In the genomic region with DNA sequence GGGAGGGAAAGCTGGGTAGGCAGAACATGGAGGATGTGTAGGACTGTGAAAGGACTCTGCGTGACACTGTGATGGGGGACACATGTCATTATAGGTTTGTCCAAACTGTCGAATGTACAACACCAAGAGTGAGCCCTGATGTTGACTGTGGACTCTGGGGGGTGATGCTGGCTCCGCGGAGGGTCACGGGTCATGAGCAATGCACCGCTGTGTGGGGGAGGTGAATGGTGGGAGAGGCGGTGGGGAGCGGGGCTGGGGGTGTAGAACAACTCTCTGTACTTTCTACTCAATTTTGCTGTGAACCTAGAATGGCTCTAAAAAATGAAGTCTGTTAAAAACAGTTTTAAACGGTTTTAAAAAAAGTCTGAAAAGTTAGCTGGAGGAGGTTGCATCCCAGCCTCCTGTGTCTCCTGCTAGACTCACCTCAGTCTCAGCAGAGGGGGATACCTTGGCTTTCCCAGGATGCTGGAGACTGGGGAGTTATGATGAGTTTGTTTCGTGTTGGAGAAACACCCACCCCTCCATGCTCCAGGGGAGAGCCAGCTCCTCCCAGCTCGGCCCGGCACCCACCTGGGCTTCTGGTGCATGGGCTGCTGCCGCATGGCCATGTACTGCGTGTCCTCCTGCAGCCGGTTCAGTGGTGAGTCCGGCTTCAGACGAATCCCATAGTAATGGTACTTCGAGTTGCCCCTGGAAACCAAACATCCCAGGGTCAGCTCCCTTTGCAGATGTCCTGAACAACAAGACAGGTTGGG, we compare ENCODE assay signal across 26 cellular contexts. TPM values are rescaled to one million over a fixed set of nuclear protein-coding genes. Genes with fewer than 3 reads are reported as not detected.
DNase-seq lines count a peak whose midpoint lies in the region; ATAC-seq and TF ChIP-seq lines count a peak whose summit lies in the region.
"Had no signal": no experiment of that assay in that cellular context is flagged by ENCODE, and none has a peak within 500 bp of the region (broad histone marks: within the 10 kb centered on the region; RNA-seq: fewer than 3 reads in every experiment).

No MANE protein-coding gene starts in this region.

- WGBS in SK-N-SH (ENCODE audit: low lambda C conversion rate), result 95% methylated on average over 15 of the region's 18 CpGs
- WGBS in aorta, 2 donors, result 73 to 78% methylated on average over 18 of the region's 18 CpGs
- 88 to 93% (median 90%) methylated on average over 16 to 18 of the region's 18 CpGs for WGBS in stomach, 5 donors

- H3K9me2 ChIP-seq in SK-N-SH, result no peaks in the 10 kb centered on the region

- DNase-seq in SK-N-SH (peak; percentile 8), left kidney (ENCODE audit: low read depth, low spot score) (peak; percentile 65), posterior vena cava (ENCODE audit: low spot score) (peak; percentile 51), aorta (peak; percentile 26 to 49), stomach (no peak), MV-4-11 (lab: John Stamatoyannopoulos, UW) (no peak)
- DNase-seq in naive thymus-derived CD8-positive, alpha-beta T cell, result no peak
- DNase-seq: Calu3; HCEC 1CT; MM.1S; NCI-H1092 treated with DMSO at 0.1 percent for 48 hours; NCI-H1436 treated with DMSO at 0.1 percent for 48 hours; NCI-H1930; NCI-H2227 treated with DMSO at 0.1 percent for 48 hours; NCI-H510A; NCI-H748 treated with DMSO at 0.1 percent for 48 hours; NK-92 treated with Interleukin-12 subunit alpha and Interleukin-12 subunit beta, amount 100 ng/mL, for 24 hours had no signal

- H3K79me2 ChIP-seq in SK-N-SH (ENCODE audit: insufficient read depth), result no peaks in the 10 kb centered on the region

- intact Hi-C loops in posterior vena cava (cut with DNase I) (no loop called here), aorta (cut with DNase I) (no loop called here), stomach (cut with DNase I; ENCODE audit: low total_unique reads) (no loop called here)

- TF ChIP-seq CTCF in SK-N-SH (IDR thresholded peaks at IDR 0.05), result no peak
- no peak for TF ChIP-seq CTCF in stomach (IDR thresholded peaks at IDR 0.05)

- no peaks in the 10 kb centered on the region for H3K9me3 ChIP-seq in SK-N-SH
- no peaks in the 10 kb centered on the region for H3K9me3 ChIP-seq in aorta (ENCODE audit: control insufficient read depth, low read length)
- no peaks in the 10 kb centered on the region for H3K9me3 ChIP-seq in stomach
- H3K9me3 ChIP-seq: Peyer's patch, SJCRH30 had no signal

- CTCF ChIA-PET in SK-N-SH (lab: Yijun Ruan, JAX), result interaction anchor here (1.0 to 10.9 kb wide), 7 partner anchors 10 to 208 kb away, joined by 3 to 102 read pairs (median 8); partner anchors contain the start of gene NRTN

- no peak overlapping the region for H3K4me3 Mint-ChIP-seq in naive thymus-derived CD8-positive, alpha-beta T cell
- H3K4me3 Mint-ChIP-seq: CD8-positive, alpha-beta memory T cell had no signal

- H3K9ac ChIP-seq in SK-N-SH, result no peak overlapping the region
- H3K9ac ChIP-seq: GM23248 had no signal

- H3K27ac ChIP-seq in SK-N-SH (ENCODE audit: low read depth in 2 of 2, low read length in 1 of 2) (no peak overlapping the region), aorta (ENCODE audit: low read depth in 1 of 2, low read length in 2 of 2) (no peak overlapping the region), stomach (no peak overlapping the region)
- H3K27ac ChIP-seq: 22Rv1, C4-2B, GM23248, HL-60, Peyer's patch, SJCRH30 had no signal

- H3K4me3 ChIP-seq in SK-N-SH (ENCODE audit: low read depth in 2 of 2, low read length in 1 of 2) (no peak overlapping the region), aorta (ENCODE audit: low read length in 2 of 2) (no peak overlapping the region), stomach (no peak overlapping the region)
- H3K4me3 ChIP-seq: GM23248, K562, Peyer's patch, SJCRH30 had no signal

- no peaks in the 10 kb centered on the region for H3F3A ChIP-seq in SK-N-SH (replicated peaks; ENCODE audit: insufficient read depth)

- TF ChIP-seq EP300 in SK-N-SH (IDR thresholded peaks at IDR 0.05; ENCODE audit: borderline replicate concordance in 1 of 2, low read depth in 1 of 2, low read length in 1 of 2) (no peak), stomach (IDR thresholded peaks at IDR 0.05) (no peak)

- no peaks in the 10 kb centered on the region for H3K27me3 Mint-ChIP-seq in naive thymus-derived CD8-positive, alpha-beta T cell
- H3K27me3 Mint-ChIP-seq: CD8-positive, alpha-beta memory T cell had no signal

- no peak for TF ChIP-seq POLR2A in stomach (IDR thresholded peaks at IDR 0.05)

- H4K20me1 ChIP-seq in SK-N-SH (ENCODE audit: insufficient read depth), result no peaks in the 10 kb centered on the region

- H3K4me2 ChIP-seq in SK-N-SH, result no peak overlapping the region

- no peak for TF ChIP-seq RAD21 in SK-N-SH (IDR thresholded peaks at IDR 0.05; ENCODE audit: low read length)

- POLR2A ChIA-PET in SK-N-SH (lab: Yijun Ruan, JAX), result no interaction called here
- POLR2A ChIA-PET in naive thymus-derived CD8-positive, alpha-beta T cell (lab: Charles Lee), result no interaction called here

- ATAC-seq in SK-N-SH treated with all-trans-retinoic acid at 6 μM for 48 hours (no peak), aorta (ENCODE audit: low FRiP score) (no peak)
- ATAC-seq in naive thymus-derived CD8-positive, alpha-beta T cell, result no peak
- ATAC-seq: K562 had no signal

- no peaks in the 10 kb centered on the region for H3K4me1 Mint-ChIP-seq in naive thymus-derived CD8-positive, alpha-beta T cell
- H3K4me1 Mint-ChIP-seq: CD8-positive, alpha-beta memory T cell had no signal

- H3K36me3 Mint-ChIP-seq in naive thymus-derived CD8-positive, alpha-beta T cell, result peaks cover 0 to 10% (median 0%) of the 10 kb centered on the region in 3 donors
- H3K36me3 Mint-ChIP-seq: CD8-positive, alpha-beta memory T cell had no signal

- no peak overlapping the region for H2AFZ ChIP-seq in SK-N-SH (ENCODE audit: low read depth)
- H2AFZ ChIP-seq: GM23248 had no signal

- no peaks in the 10 kb centered on the region for H3K27me3 ChIP-seq in SK-N-SH (ENCODE audit: insufficient read depth)
- no peaks in the 10 kb centered on the region for H3K27me3 ChIP-seq in aorta (ENCODE audit: control insufficient read depth in 1 of 2, insufficient read depth in 2 of 2, low read length in 1 of 2)
- no peaks in the 10 kb centered on the region for H3K27me3 ChIP-seq in stomach
- H3K27me3 ChIP-seq: Peyer's patch, SJCRH30 had no signal

- H3K36me3 ChIP-seq in SK-N-SH (replicated peaks in 1 of 2; ENCODE audit: control insufficient read depth in 1 of 2, insufficient read depth in 2 of 2, low read length in 1 of 2) (no peaks in the 10 kb centered on the region), aorta (ENCODE audit: control insufficient read depth in 1 of 2, insufficient read depth in 2 of 2, low read length in 1 of 2) (no peaks in the 10 kb centered on the region), stomach (peaks cover 0 to 60% (median 41%) of the 10 kb centered on the region in 4 donors)
- H3K36me3 ChIP-seq: SJCRH30 had no signal

- H3K27ac Mint-ChIP-seq in naive thymus-derived CD8-positive, alpha-beta T cell, result no peak overlapping the region

- no peaks in the 10 kb centered on the region for H3K9me3 Mint-ChIP-seq in naive thymus-derived CD8-positive, alpha-beta T cell
- H3K9me3 Mint-ChIP-seq: CD8-positive, alpha-beta memory T cell had no signal

- peaks cover 0 to 8% of the 10 kb centered on the region in 2 experiments; a peak in 1 of 4 replicates for H3K4me1 ChIP-seq in SK-N-SH (ENCODE audit: control insufficient read depth in 1 of 2, insufficient read depth in 2 of 2, low read depth in 1 of 2, low read length in 1 of 2)
- H3K4me1 ChIP-seq in aorta (ENCODE audit: control insufficient read depth in 1 of 2, insufficient read depth in 2 of 2, low read length in 2 of 2), result no peaks in the 10 kb centered on the region
- H3K4me1 ChIP-seq in stomach, result no peaks in the 10 kb centered on the region
- H3K4me1 ChIP-seq: Peyer's patch had no signal

TF ChIP-seq in SK-N-SH, 30 proteins besides CTCF, POLR2A, EP300 and RAD21:
- TF ChIP-seq SMC3 (IDR thresholded peaks at IDR 0.05; ENCODE audit: low read depth, low read length), result no peak

TF ChIP-seq in SK-N-SH treated with all-trans-retinoic acid at 6 μM for 48 hours, 23 proteins besides CTCF, POLR2A, EP300 and RAD21 (continues in another document):
- no peak for TF ChIP-seq ZFP30 (CRISPR knock-in tag; IDR thresholded peaks at IDR 0.05)
- TF ChIP-seq GLIS3 (CRISPR knock-in tag; IDR thresholded peaks at IDR 0.05), result no peak
- no peak for TF ChIP-seq ZNF8 (CRISPR knock-in tag; IDR thresholded peaks at IDR 0.05)
- no peak for TF ChIP-seq ZNF70 (CRISPR knock-in tag; IDR thresholded peaks at IDR 0.05)
- TF ChIP-seq ZNF565 (CRISPR knock-in tag; conservative IDR thresholded peaks at IDR 0.05; ENCODE audit: low read depth), result no peak
- TF ChIP-seq SNAI2 (CRISPR knock-in tag; IDR thresholded peaks at IDR 0.05), result no peak
- TF ChIP-seq PPARA (CRISPR knock-in tag; IDR thresholded peaks at IDR 0.05; ENCODE audit: borderline replicate concordance), result no peak
- no peak for TF ChIP-seq BACH2 (CRISPR knock-in tag; IDR thresholded peaks at IDR 0.05; ENCODE audit: borderline replicate concordance)
- TF ChIP-seq TCF4 (CRISPR knock-in tag; IDR thresholded peaks at IDR 0.05; ENCODE audit: borderline replicate concordance), result no peak
- TF ChIP-seq ZFP3 (CRISPR knock-in tag; IDR thresholded peaks at IDR 0.05), result no peak
- no peak for TF ChIP-seq CSDC2 (CRISPR knock-in tag; IDR thresholded peaks at IDR 0.05)
- TF ChIP-seq, protein P1, sequence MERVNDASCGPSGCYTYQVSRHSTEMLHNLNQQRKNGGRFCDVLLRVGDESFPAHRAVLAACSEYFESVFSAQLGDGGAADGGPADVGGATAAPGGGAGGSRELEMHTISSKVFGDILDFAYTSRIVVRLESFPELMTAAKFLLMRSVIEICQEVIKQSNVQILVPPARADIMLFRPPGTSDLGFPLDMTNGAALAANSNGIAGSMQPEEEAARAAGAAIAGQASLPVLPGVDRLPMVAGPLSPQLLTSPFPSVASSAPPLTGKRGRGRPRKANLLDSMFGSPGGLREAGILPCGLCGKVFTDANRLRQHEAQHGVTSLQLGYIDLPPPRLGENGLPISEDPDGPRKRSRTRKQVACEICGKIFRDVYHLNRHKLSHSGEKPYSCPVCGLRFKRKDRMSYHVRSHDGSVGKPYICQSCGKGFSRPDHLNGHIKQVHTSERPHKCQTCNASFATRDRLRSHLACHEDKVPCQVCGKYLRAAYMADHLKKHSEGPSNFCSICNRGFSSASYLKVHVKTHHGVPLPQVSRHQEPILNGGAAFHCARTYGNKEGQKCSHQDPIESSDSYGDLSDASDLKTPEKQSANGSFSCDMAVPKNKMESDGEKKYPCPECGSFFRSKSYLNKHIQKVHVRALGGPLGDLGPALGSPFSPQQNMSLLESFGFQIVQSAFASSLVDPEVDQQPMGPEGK (CRISPR knock-in tag; IDR thresholded peaks at IDR 0.05; ENCODE audit: borderline replicate concordance), result no peak

RNA-seq across cellular contexts. Expression of gene RANBP3, which starts 34.7 kb away (rescaled TPM):
- polyA plus RNA-seq in SK-N-SH (2012; rRNA removed), result 71.8 and 84.0 TPM in 2 replicates
- 38.5 and 46.3 TPM in 2 replicates for polyA plus RNA-seq in SK-N-SH (2012; cell fraction: cytosol; rRNA removed)
- polyA plus RNA-seq in SK-N-SH (2012; cell fraction: nucleus; rRNA removed), result 102 and 210 TPM in 2 replicates
- total RNA-seq in posterior vena cava, result 10 to 100 TPM; 48.3 to 55.4 TPM
- 10 to 100 TPM; 57.9 to 63.2 TPM for total RNA-seq in aorta
- 10 to 100 TPM; 19.5 to 43.3 TPM for polyA plus RNA-seq in aorta
- total RNA-seq in naive thymus-derived CD8-positive, alpha-beta T cell, result 100 to 1,000 TPM; 128 to 145 TPM
- 10 to 100 TPM in 1 of 3 donors, 1 to 10 TPM in 2; 7.7 to 13.0 (median 9.1) TPM for polyA plus RNA-seq in naive thymus-derived CD8-positive, alpha-beta T cell
- total RNA-seq in stomach, result 100 to 1,000 TPM in 2 of 5 donors, 10 to 100 TPM in 3; 28.6 to 235 (median 85.9) TPM
- 10 to 100 TPM; 27.7 to 34.4 (median 31.2) TPM for polyA plus RNA-seq in stomach

Comparison
In these comparisons a context has a peak if more than half of its experiments do, and no peak if none do; other contexts are left out.
1. DNase-seq: peak in SK-N-SH (single experiment), left kidney (single experiment), posterior vena cava (single experiment) and aorta (2 of 2); none in naive thymus-derived CD8-positive, alpha-beta T cell (0 of 10), stomach (single experiment) and MV-4-11 (single experiment).